ENCODE assay signal across 24 cellular contexts in genomic region chr9:134239939-134240338, GRCh38.
DNase-seq lines count a peak whose midpoint lies in the region; ATAC-seq, FAIRE-seq and TF ChIP-seq lines count a peak whose summit lies in the region.
"Had no signal": no experiment of that assay in that cellular context is flagged by ENCODE, and none has a peak within 500 bp of the region (broad histone marks: within the 10 kb centered on the region; RNA-seq: fewer than 3 reads in every experiment).

No MANE protein-coding gene starts in this region.

- no peaks in the 10 kb centered on the region for H3K36me3 Mint-ChIP-seq in CD4-positive, alpha-beta memory T cell
- H3K36me3 Mint-ChIP-seq: CD4-positive, CD25-positive, alpha-beta regulatory T cell; CD8-positive, alpha-beta memory T cell had no signal

- no peak for TF ChIP-seq CTCF in kidney (IDR thresholded peaks at IDR 0.05; ENCODE audit: borderline replicate concordance, extremely low read depth, insufficient read depth)

- H3K4me3 ChIP-seq in BLaER1 treated with 17β-estradiol and CSF1 and Interleukin-3, amounts not matched to agents 10 nM and 100 nM = no peak overlapping the region; a peak in 1 of 20 replicates
- H3K4me3 ChIP-seq in NT2/D1 (ENCODE audit: insufficient read length, low read depth) (no peak overlapping the region), kidney (ENCODE audit: low read length in 2 of 2) (no peak overlapping the region), neuronal stem cell (ENCODE audit: low read length in 2 of 2) (no peak overlapping the region)
- no peak overlapping the region for H3K4me3 ChIP-seq in CD4-positive, alpha-beta memory T cell (ENCODE audit: low read length in 2 of 2)
- H3K4me3 ChIP-seq: A549 had no signal

- peaks cover 61 to 94% (median 82%) of the 10 kb centered on the region in 10 experiments for H3K4me1 ChIP-seq in BLaER1 treated with 17β-estradiol and CSF1 and Interleukin-3, amounts not matched to agents 10 nM and 100 nM
- H3K4me1 ChIP-seq in NT2/D1 (ENCODE audit: insufficient read depth, insufficient read length) = peaks cover 15% of the 10 kb centered on the region
- peaks cover 0 to 6% of the 10 kb centered on the region in 2 donors for H3K4me1 ChIP-seq in kidney (ENCODE audit: control insufficient read depth in 1 of 2, insufficient read depth in 1 of 2, low read depth in 1 of 2, low read length in 2 of 2)
- peaks cover 0 to 2% of the 10 kb centered on the region in 2 donors for H3K4me1 ChIP-seq in neuronal stem cell (ENCODE audit: control insufficient read depth in 2 of 2, insufficient read depth in 1 of 2, low read depth in 1 of 2, low read length in 2 of 2)
- H3K4me1 ChIP-seq in CD4-positive, alpha-beta memory T cell (ENCODE audit: insufficient read depth, low read length) = peaks cover 11% of the 10 kb centered on the region
- H3K4me1 ChIP-seq: A549, BE2C had no signal

- no peak overlapping the region for H3K23ac ChIP-seq in neuronal stem cell (ENCODE audit: low read depth, low read length, poor library complexity)

- H2AFZ ChIP-seq in neuronal stem cell (ENCODE audit: low read length) = no peak overlapping the region

- H2BK120ac ChIP-seq in neuronal stem cell (ENCODE audit: low read depth, low read length) = no peak overlapping the region

- peak overlapping the region; percentile 43 for H2BK12ac ChIP-seq in neuronal stem cell (ENCODE audit: low read length)

- H3K14ac ChIP-seq in neuronal stem cell (ENCODE audit: low read length) = peak overlapping the region; percentile 9

- H3K18ac ChIP-seq in neuronal stem cell (ENCODE audit: low read length) = no peak overlapping the region

- no peak for ATAC-seq in HG02610 (IDR thresholded peaks at IDR 0.05; ENCODE audit: unreplicated experiment)
- ATAC-seq: A549, HCT116 had no signal

- peak overlapping the region; percentile 41 to 90 (median 81) for H3K4me2 ChIP-seq in BLaER1 treated with 17β-estradiol and CSF1 and Interleukin-3, amounts not matched to agents 10 nM and 100 nM
- no peak overlapping the region for H3K4me2 ChIP-seq in neuronal stem cell (ENCODE audit: insufficient read depth, low read length, poor library complexity, severe bottlenecking)
- H3K4me2 ChIP-seq: A549 had no signal

- peaks cover 4 to 36% (median 21%) of the 10 kb centered on the region in 11 experiments; a peak in 17 of 22 replicates for H3K27me3 ChIP-seq in BLaER1 treated with 17β-estradiol and CSF1 and Interleukin-3, amounts not matched to agents 10 nM and 100 nM
- H3K27me3 ChIP-seq in NT2/D1 (ENCODE audit: insufficient read depth, insufficient read length) (peaks cover 2% of the 10 kb centered on the region), neuronal stem cell (ENCODE audit: control insufficient read depth in 3 of 3, insufficient read depth in 3 of 3, low read depth in 1 of 3, low read length in 3 of 3) (peaks cover 0 to 38% (median 0%) of the 10 kb centered on the region in 3 experiments)
- no peaks in the 10 kb centered on the region for H3K27me3 ChIP-seq in CD4-positive, alpha-beta memory T cell (ENCODE audit: insufficient read depth, low read length)
- H3K27me3 ChIP-seq: BE2C had no signal

- no peak overlapping the region for H4K91ac ChIP-seq in neuronal stem cell (ENCODE audit: low read depth, low read length, poor library complexity)

- no peaks in the 10 kb centered on the region for H3K36me3 ChIP-seq in BLaER1 treated with 17β-estradiol and CSF1 and Interleukin-3, amounts not matched to agents 10 nM and 100 nM
- no peaks in the 10 kb centered on the region for H3K36me3 ChIP-seq in NT2/D1 (ENCODE audit: insufficient read depth, insufficient read length, low read length)
- no peaks in the 10 kb centered on the region for H3K36me3 ChIP-seq in kidney (ENCODE audit: control insufficient read depth in 1 of 2, insufficient read depth in 2 of 2, low read length in 2 of 2)
- H3K36me3 ChIP-seq in neuronal stem cell (replicated peaks in 1 of 2; ENCODE audit: control insufficient read depth in 2 of 2, insufficient read depth in 2 of 2, low read length in 2 of 2) = no peaks in the 10 kb centered on the region
- no peaks in the 10 kb centered on the region for H3K36me3 ChIP-seq in CD4-positive, alpha-beta memory T cell (ENCODE audit: insufficient read depth, low read length)
- H3K36me3 ChIP-seq: BE2C had no signal

- H2AK5ac ChIP-seq in neuronal stem cell (ENCODE audit: low read depth, low read length) = peak overlapping the region; percentile 0

- H3K27ac Mint-ChIP-seq in CD4-positive, alpha-beta memory T cell = no peak overlapping the region
- H3K27ac Mint-ChIP-seq: CD4-positive, CD25-positive, alpha-beta regulatory T cell; HFFc6 had no signal

- intact Hi-C loops in kidney (cut with DNase I) = no loop called here
- intact Hi-C loops in CD4-positive, alpha-beta memory T cell (cut with micrococcal nuclease) = no loop called here

- peaks cover 0 to 2% (median 0%) of the 10 kb centered on the region in 8 donors for H3K9me3 Mint-ChIP-seq in CD4-positive, alpha-beta memory T cell
- H3K9me3 Mint-ChIP-seq: CD8-positive, alpha-beta memory T cell; H9; HFFc6 had no signal

- no peak for FAIRE-seq in kidney (lab: Jason Lieb, UNC)
- FAIRE-seq: A549, D721Med, GM12891, GM18507 had no signal

- H2BK15ac ChIP-seq in neuronal stem cell (ENCODE audit: low read length) = no peak overlapping the region

- peak overlapping the region in 1 of 11 experiments; percentile 14; a peak in 1 of 22 replicates for H3K27ac ChIP-seq in BLaER1 treated with 17β-estradiol and CSF1 and Interleukin-3, amounts not matched to agents 10 nM and 100 nM
- H3K27ac ChIP-seq in kidney (ENCODE audit: low read depth in 2 of 2, low read length in 2 of 2) = no peak overlapping the region
- H3K27ac ChIP-seq in neuronal stem cell (replicated peaks; ENCODE audit: low read length) = no peak overlapping the region
- H3K27ac ChIP-seq in CD4-positive, alpha-beta memory T cell (ENCODE audit: low read depth, low read length) = no peak overlapping the region
- H3K27ac ChIP-seq: A549, C4-2B had no signal

- H3K27me3 Mint-ChIP-seq in CD4-positive, alpha-beta memory T cell = peaks cover 2 to 3% of the 10 kb centered on the region in 2 donors

- H4K8ac ChIP-seq in neuronal stem cell (ENCODE audit: low read depth, low read length) = no peak overlapping the region

- CTCF ChIA-PET in CD4-positive, alpha-beta memory T cell (lab: Charles Lee; ENCODE audit: partially characterized antibody) = no interaction called here

- POLR2A ChIA-PET in CD4-positive, alpha-beta memory T cell (lab: Charles Lee; ENCODE audit: partially characterized antibody) = no interaction called here

- H3K9me3 ChIP-seq in BLaER1 treated with 17β-estradiol and CSF1 and Interleukin-3, amounts not matched to agents 10 nM and 100 nM (replicated peaks in 1 of 11) = no peaks in the 10 kb centered on the region
- H3K9me3 ChIP-seq in NT2/D1 (ENCODE audit: insufficient read depth, low read length) (no peaks in the 10 kb centered on the region), kidney (ENCODE audit: control insufficient read depth in 1 of 2, low read length in 2 of 2) (no peaks in the 10 kb centered on the region), neuronal stem cell (replicated peaks in 1 of 2; ENCODE audit: control insufficient read depth in 2 of 2, insufficient read depth in 1 of 2, low read depth in 1 of 2, low read length in 2 of 2) (peaks cover 0 to 2% of the 10 kb centered on the region in 2 donors)
- no peaks in the 10 kb centered on the region for H3K9me3 ChIP-seq in CD4-positive, alpha-beta memory T cell (ENCODE audit: control insufficient read depth in 1 of 2, low read length in 2 of 2)
- H3K9me3 ChIP-seq: A549, BE2C had no signal

- no peak overlapping the region for H3K4ac ChIP-seq in neuronal stem cell (ENCODE audit: low read length)

- peaks cover 0 to 15% (median 0%) of the 10 kb centered on the region in 11 experiments; a peak in 4 of 22 replicates for H4K20me1 ChIP-seq in BLaER1 treated with 17β-estradiol and CSF1 and Interleukin-3, amounts not matched to agents 10 nM and 100 nM

- peaks cover 8 to 15% (median 13%) of the 10 kb centered on the region in 4 donors for H3K4me1 Mint-ChIP-seq in CD4-positive, alpha-beta memory T cell

- H2BK5ac ChIP-seq in neuronal stem cell (ENCODE audit: low read length) = no peak overlapping the region

- WGBS in neuronal stem cell (ENCODE audit: extremely low coverage in 2 of 2, insufficient read length in 2 of 2, insufficient replicate concordance in 1 of 2), 2 donors = no CpG with 5 or more reads among the region's 7 CpGs

- H3K4me3 Mint-ChIP-seq in CD4-positive, alpha-beta memory T cell = no peak overlapping the region
- H3K4me3 Mint-ChIP-seq: CD4-positive, CD25-positive, alpha-beta regulatory T cell; CD8-positive, alpha-beta memory T cell; H9; HFFc6 had no signal

- no peak for DNase-seq in NT2/D1 (ENCODE audit: low read depth, low spot score)
- DNase-seq in kidney = peak; percentile 72
- DNase-seq in neuronal stem cell (ENCODE audit: low spot score) = no peak
- DNase-seq in DMS79 treated with DMSO at 0.1 percent for 48 hours (lab: John Stamatoyannopoulos, UW) = no peak
- no peak for DNase-seq in CD4-positive, alpha-beta memory T cell
- no peak for DNase-seq in RKO (ENCODE audit: low spot score)
- DNase-seq: 8988T; ACHN; AML-193; BE2C; CD4-positive, CD25-positive, alpha-beta regulatory T cell; CD8-positive, alpha-beta memory T cell; DMS 273 treated with DMSO at 0.1 percent for 48 hours; GOT3; H9; HFFc6 had no signal

- peak overlapping the region in 6 of 11 experiments; percentile 11 to 51 (median 20); a peak in 13 of 22 replicates for H3K9ac ChIP-seq in BLaER1 treated with 17β-estradiol and CSF1 and Interleukin-3, amounts not matched to agents 10 nM and 100 nM
- peak overlapping the region; percentile 36 for H3K9ac ChIP-seq in NT2/D1 (ENCODE audit: insufficient read length, low read depth)
- no peak overlapping the region for H3K9ac ChIP-seq in kidney (ENCODE audit: low read length in 2 of 2)
- no peak overlapping the region for H3K9ac ChIP-seq in neuronal stem cell (ENCODE audit: low read depth, low read length, poor library complexity)

- no peaks in the 10 kb centered on the region for H3K79me1 ChIP-seq in neuronal stem cell (ENCODE audit: low read depth, low read length)

Comparison
In these comparisons a context has a peak if more than half of its experiments do, and no peak if none do; other contexts are left out.
1. H3K9ac ChIP-seq: peak in BLaER1 treated with 17β-estradiol and CSF1 and Interleukin-3, amounts not matched to agents 10 nM and 100 nM (6 of 11) and NT2/D1 (single experiment); none in kidney (0 of 2) and neuronal stem cell (single experiment).